Comparison of ENCODE assay signal across 16 cellular contexts in the genomic region with DNA sequence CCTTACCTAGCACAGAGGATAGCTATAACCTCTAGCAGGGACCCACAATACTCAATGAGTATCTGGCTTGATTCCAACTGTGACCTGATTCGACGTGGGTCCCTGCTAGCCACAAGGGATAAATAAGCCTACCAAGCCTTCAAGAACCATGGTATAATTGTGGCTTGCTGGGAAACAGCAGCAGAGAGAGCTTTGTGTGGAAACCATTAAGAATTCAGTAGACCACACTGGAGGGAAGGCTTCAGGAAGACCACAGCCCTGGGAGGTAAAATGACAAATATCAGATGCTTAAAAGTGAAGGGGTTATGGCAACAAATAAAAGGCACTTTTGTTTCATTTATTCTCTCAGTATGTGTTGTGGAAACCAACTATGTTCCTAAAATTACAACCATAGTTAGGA.
DNase-seq lines count a peak whose midpoint lies in the region; ATAC-seq and TF ChIP-seq lines count a peak whose summit lies in the region.
"Had no signal": no experiment of that assay in that cellular context is flagged by ENCODE, and none has a peak within 500 bp of the region (broad histone marks: within the 10 kb centered on the region; RNA-seq: fewer than 3 reads in every experiment).

No MANE protein-coding gene starts in this region.

- H3K9ac ChIP-seq in SK-N-SH: 0 out of 2 replicates have a peak overlapping the region, but pooled peaks have one; percentile 88

- H3K9me3 Mint-ChIP-seq in activated naive CD8-positive, alpha-beta T cell treated with anti-CD3 and anti-CD28 coated beads, Interleukin-2, amount 50 U/mL, for 24 hours: no peaks in the 10 kb centered on the region
- H3K9me3 Mint-ChIP-seq in nephron progenitor cell: no peaks in the 10 kb centered on the region

- intact Hi-C loops in Right ventricle myocardium superior (cut with DNase I): no loop called here

- H3K4me2 ChIP-seq in SK-N-SH: peak overlapping the region; percentile 83; the same call in 1 of the 2 replicates

- CTCF ChIA-PET in SK-N-SH (lab: Yijun Ruan, JAX): interaction anchor here (0.7 to 3.8 kb wide), 6 partner anchors 9 to 97 kb away, joined by 3 to 22 read pairs (median 3); no protein-coding TSS in a partner anchor
- CTCF ChIA-PET in HEK293 (lab: Yijun Ruan, JAX): interaction anchor here (0.6 to 1.3 kb wide), 5 partner anchors 9 to 584 kb away, joined by 3 to 7 read pairs (median 3); no protein-coding TSS in a partner anchor

- no peak overlapping the region for H2AFZ ChIP-seq in SK-N-SH (ENCODE audit: low read depth)

- H3K36me3 ChIP-seq in SK-N-SH (replicated peaks in 1 of 2; ENCODE audit: control insufficient read depth in 1 of 2, insufficient read depth in 2 of 2, low read length in 1 of 2) (peaks cover 13 to 19% of the 10 kb centered on the region in 2 experiments), HEK293 (ENCODE audit: control insufficient read depth in 2 of 2, insufficient read depth in 1 of 2, low read length in 2 of 2) (peaks cover 2 to 7% of the 10 kb centered on the region in 2 experiments; a peak in 2 of 3 replicates)
- H3K36me3 ChIP-seq: suprapubic skin, WERI-Rb-1 had no signal

- peaks cover 71% of the 10 kb centered on the region for H3K4me1 Mint-ChIP-seq in activated naive CD8-positive, alpha-beta T cell treated with anti-CD3 and anti-CD28 coated beads, Interleukin-2, amount 50 U/mL, for 24 hours
- peaks cover 41% of the 10 kb centered on the region for H3K4me1 Mint-ChIP-seq in nephron progenitor cell

- no peak for TF ChIP-seq RAD21 in SK-N-SH (IDR thresholded peaks at IDR 0.05; ENCODE audit: low read length)

- DNase-seq in SK-N-SH: no peak
- no peak for DNase-seq in activated naive CD8-positive, alpha-beta T cell treated with anti-CD3 and anti-CD28 coated beads, Interleukin-2, amount 50 U/mL, for 24 hours
- no peak for DNase-seq in nephron progenitor cell
- no peak for DNase-seq in Right ventricle myocardium superior
- DNase-seq in effector CD8-positive, alpha-beta T cell (lab: John Stamatoyannopoulos, UW): no peak
- DNase-seq in GOT3 (lab: John Stamatoyannopoulos, UW): no peak
- DNase-seq: KBM-7, NCI-H1105, NCI-H345, retina, WERI-Rb-1 had no signal

- 58% methylated on average over 2 of the region's 2 CpGs for WGBS in SK-N-SH (ENCODE audit: low lambda C conversion rate)

- peaks cover 8% of the 10 kb centered on the region for H3F3A ChIP-seq in SK-N-SH (replicated peaks; ENCODE audit: insufficient read depth)

- no peaks in the 10 kb centered on the region for H3K27me3 ChIP-seq in SK-N-SH (ENCODE audit: insufficient read depth)
- H3K27me3 ChIP-seq: suprapubic skin had no signal

- H3K4me3 Mint-ChIP-seq in activated naive CD8-positive, alpha-beta T cell treated with anti-CD3 and anti-CD28 coated beads, Interleukin-2, amount 50 U/mL, for 24 hours: peak overlapping the region; percentile 80
- peak overlapping the region; percentile 2 for H3K4me3 Mint-ChIP-seq in nephron progenitor cell

- POLR2A ChIA-PET in SK-N-SH (lab: Yijun Ruan, JAX) (interaction anchor here (1.0 kb wide), 1 partner anchor 145 kb away, joined by 3 read pairs; no protein-coding TSS in a partner anchor), HEK293 (lab: Yijun Ruan, JAX) (no interaction called here)

- H3K27ac ChIP-seq in SK-N-SH (ENCODE audit: low read depth in 2 of 2, low read length in 1 of 2): peak overlapping the region in 1 of 2 experiments; percentile 22; a peak in 1 of 4 replicates
- no peak overlapping the region for H3K27ac ChIP-seq in HEK293 (ENCODE audit: extremely low read depth, low read depth, low read length)
- H3K27ac ChIP-seq: A549, SK-N-MC, suprapubic skin, WERI-Rb-1 had no signal

- H3K36me3 Mint-ChIP-seq in activated naive CD8-positive, alpha-beta T cell treated with anti-CD3 and anti-CD28 coated beads, Interleukin-2, amount 50 U/mL, for 24 hours (ENCODE audit: low read depth): peaks cover 19% of the 10 kb centered on the region
- peaks cover 16% of the 10 kb centered on the region for H3K36me3 Mint-ChIP-seq in nephron progenitor cell (ENCODE audit: low read depth)

- ATAC-seq in SK-N-SH treated with all-trans-retinoic acid at 6 μM for 48 hours (no peak), Right ventricle myocardium superior (ENCODE audit: poor library complexity) (no peak)
- no peak for ATAC-seq in activated naive CD8-positive, alpha-beta T cell treated with anti-CD3 and anti-CD28 coated beads, Interleukin-2, amount 50 U/mL, for 24 hours
- ATAC-seq: A549 had no signal

- H3K9me2 ChIP-seq in SK-N-SH: no peaks in the 10 kb centered on the region

- TF ChIP-seq EP300 in SK-N-SH (IDR thresholded peaks at IDR 0.05; ENCODE audit: borderline replicate concordance in 1 of 2, low read depth in 1 of 2, low read length in 1 of 2): no peak

- H4K20me1 ChIP-seq in SK-N-SH (ENCODE audit: insufficient read depth): peaks cover 14% of the 10 kb centered on the region

- no peaks in the 10 kb centered on the region for H3K27me3 Mint-ChIP-seq in activated naive CD8-positive, alpha-beta T cell treated with anti-CD3 and anti-CD28 coated beads, Interleukin-2, amount 50 U/mL, for 24 hours
- H3K27me3 Mint-ChIP-seq in nephron progenitor cell (ENCODE audit: low read depth, poor library complexity): peaks cover 24% of the 10 kb centered on the region

- peaks cover 71% of the 10 kb centered on the region for H3K79me2 ChIP-seq in SK-N-SH (ENCODE audit: insufficient read depth)

- H3K9me3 ChIP-seq in SK-N-SH (no peaks in the 10 kb centered on the region), HEK293 (ENCODE audit: control insufficient read depth, insufficient read depth, low read depth, low read length) (no peaks in the 10 kb centered on the region)
- H3K9me3 ChIP-seq: A549, suprapubic skin had no signal

- H3K4me1 ChIP-seq in SK-N-SH (ENCODE audit: control insufficient read depth in 1 of 2, insufficient read depth in 2 of 2, low read depth in 1 of 2, low read length in 1 of 2) (peaks cover 6 to 45% of the 10 kb centered on the region in 2 experiments; a peak in 2 of 4 replicates), HEK293 (ENCODE audit: control insufficient read depth, insufficient read depth, low read length) (peaks cover 12% of the 10 kb centered on the region)

- peak overlapping the region; percentile 6 for H3K27ac Mint-ChIP-seq in activated naive CD8-positive, alpha-beta T cell treated with anti-CD3 and anti-CD28 coated beads, Interleukin-2, amount 50 U/mL, for 24 hours
- H3K27ac Mint-ChIP-seq in nephron progenitor cell: no peak overlapping the region

- H3K4me3 ChIP-seq in SK-N-SH (ENCODE audit: low read depth in 2 of 2, low read length in 1 of 2): peak overlapping the region; percentile 89 to 93; a peak in 2 of 4 replicates
- H3K4me3 ChIP-seq in HEK293 (ENCODE audit: low read depth, low read length): no peak overlapping the region
- H3K4me3 ChIP-seq: A549, SK-N-MC had no signal

- TF ChIP-seq CTCF in SK-N-SH (IDR thresholded peaks at IDR 0.05): no peak
- TF ChIP-seq CTCF in HEK293 (tag by site-specific recombination; IDR thresholded peaks at IDR 0.05): no peak
- no peak for TF ChIP-seq CTCF in nephron progenitor cell (IDR thresholded peaks at IDR 0.05)

TF ChIP-seq in SK-N-SH, 30 proteins besides CTCF, POLR2A, EP300 and RAD21 (continues in another document):
- TF ChIP-seq POLR2AphosphoS5 (IDR thresholded peaks at IDR 0.05; ENCODE audit: low read depth, low read length): no peak
- TF ChIP-seq, protein P1, sequence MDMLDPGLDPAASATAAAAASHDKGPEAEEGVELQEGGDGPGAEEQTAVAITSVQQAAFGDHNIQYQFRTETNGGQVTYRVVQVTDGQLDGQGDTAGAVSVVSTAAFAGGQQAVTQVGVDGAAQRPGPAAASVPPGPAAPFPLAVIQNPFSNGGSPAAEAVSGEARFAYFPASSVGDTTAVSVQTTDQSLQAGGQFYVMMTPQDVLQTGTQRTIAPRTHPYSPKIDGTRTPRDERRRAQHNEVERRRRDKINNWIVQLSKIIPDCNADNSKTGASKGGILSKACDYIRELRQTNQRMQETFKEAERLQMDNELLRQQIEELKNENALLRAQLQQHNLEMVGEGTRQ (IDR thresholded peaks at IDR 0.05; ENCODE audit: borderline replicate concordance, low read depth, low read length): no peak
- TF ChIP-seq ELF1 (IDR thresholded peaks at IDR 0.05): no peak
- TF ChIP-seq RFX5 (IDR thresholded peaks at IDR 0.05; ENCODE audit: low read length): no peak
- no peak for TF ChIP-seq EZH2phosphoT487 (IDR thresholded peaks at IDR 0.05; ENCODE audit: borderline replicate concordance, low read depth)
- TF ChIP-seq CHD2 (IDR thresholded peaks at IDR 0.05; ENCODE audit: low read length, partially characterized antibody): no peak

TF ChIP-seq in SK-N-SH treated with all-trans-retinoic acid at 6 μM for 48 hours, 23 proteins besides CTCF, POLR2A, EP300 and RAD21 (continues in another document):
- TF ChIP-seq ZNF565 (CRISPR knock-in tag; conservative IDR thresholded peaks at IDR 0.05; ENCODE audit: low read depth): no peak
- TF ChIP-seq ZFP30 (CRISPR knock-in tag; IDR thresholded peaks at IDR 0.05): no peak
- TF ChIP-seq CSDC2 (CRISPR knock-in tag; IDR thresholded peaks at IDR 0.05): no peak

TF ChIP-seq in HEK293, 187 proteins besides CTCF, POLR2A, EP300 and RAD21:
- TF ChIP-seq GLIS1 (tag by site-specific recombination; IDR thresholded peaks at IDR 0.05) (peak; percentile 53; the same call in 1 of the 2 replicates), ZFP3 (tag by site-specific recombination; IDR thresholded peaks at IDR 0.05; ENCODE audit: low read depth) (no peak), ZIC2 (tag by site-specific recombination; IDR thresholded peaks at IDR 0.05) (0 out of 2 replicates have a peak, but pooled peaks have one; percentile 12)
- TF ChIP-seq, protein P2, sequence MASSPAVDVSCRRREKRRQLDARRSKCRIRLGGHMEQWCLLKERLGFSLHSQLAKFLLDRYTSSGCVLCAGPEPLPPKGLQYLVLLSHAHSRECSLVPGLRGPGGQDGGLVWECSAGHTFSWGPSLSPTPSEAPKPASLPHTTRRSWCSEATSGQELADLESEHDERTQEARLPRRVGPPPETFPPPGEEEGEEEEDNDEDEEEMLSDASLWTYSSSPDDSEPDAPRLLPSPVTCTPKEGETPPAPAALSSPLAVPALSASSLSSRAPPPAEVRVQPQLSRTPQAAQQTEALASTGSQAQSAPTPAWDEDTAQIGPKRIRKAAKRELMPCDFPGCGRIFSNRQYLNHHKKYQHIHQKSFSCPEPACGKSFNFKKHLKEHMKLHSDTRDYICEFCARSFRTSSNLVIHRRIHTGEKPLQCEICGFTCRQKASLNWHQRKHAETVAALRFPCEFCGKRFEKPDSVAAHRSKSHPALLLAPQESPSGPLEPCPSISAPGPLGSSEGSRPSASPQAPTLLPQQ (tag by site-specific recombination; IDR thresholded peaks at IDR 0.05): peak; percentile 47; the same call in 1 of the 2 replicates
TF ChIP-seq in HEK293: peak in this region for 3.
